17 cellular contexts compared by ENCODE assay signal in genomic region chr2:133271105-133271504, GRCh38.
"Had no signal": no experiment of that assay in that cellular context is flagged by ENCODE, and none has a peak within 500 bp of the region (broad histone marks: within the 10 kb centered on the region; RNA-seq: fewer than 3 reads in every experiment).

No MANE protein-coding gene starts in this region.

- H3K27ac ChIP-seq: body of pancreas, cardiac muscle cell, hepatocyte, left ventricle myocardium inferior, prostate gland, right atrium auricular region, tibial artery, WERI-Rb-1 had no signal

- H3K4me3 ChIP-seq: body of pancreas, cardiac muscle cell, hepatocyte, left ventricle myocardium inferior, prostate gland, right atrium auricular region, tibial artery had no signal

- H2AFZ ChIP-seq: hepatocyte had no signal

- ATAC-seq: activated naive CD4-positive, alpha-beta T cell treated with anti-CD3 and anti-CD28 coated beads, Interleukin-2, amount 50 U/mL, for 72 hours; body of pancreas; naive thymus-derived CD8-positive, alpha-beta T cell had no signal

- H3K4me1 ChIP-seq: prostate gland had no signal

- H3K36me3 ChIP-seq: cardiac muscle cell, left ventricle myocardium inferior, prostate gland, right atrium auricular region, tibial artery had no signal

- H3K9me3 ChIP-seq: body of pancreas, left ventricle myocardium inferior, prostate gland, right atrium auricular region, tibial artery had no signal

- H3K27me3 ChIP-seq: body of pancreas, right atrium auricular region had no signal

- H3K4me2 ChIP-seq: hepatocyte had no signal

- DNase-seq: activated CD4-positive, alpha-beta T cell treated with anti-CD3 and anti-CD28 coated beads for 1 hour; activated T-cell treated with anti-CD3 and anti-CD28 coated beads, Interleukin-2, amount 50 U/mL, for 1 hour; body of pancreas; glutamatergic neuron; immature natural killer cell; left ventricle myocardium inferior; naive thymus-derived CD8-positive, alpha-beta T cell; stimulated activated CD4-positive, alpha-beta T cell treated with anti-CD3 and anti-CD28 coated beads, Interleukin-12 subunit alpha, Interleukin-12 subunit beta, amount 100 ng/mL, for 4 hours; stimulated activated CD4-positive, alpha-beta T cell treated with anti-CD3 and anti-CD28 coated beads, Interleukin-4, amount 100 ng/mL, for 4 hours; T-helper 1 cell; tibial artery; WERI-Rb-1 had no signal

- H3K79me2 ChIP-seq: hepatocyte had no signal
